10 cellular contexts compared by ENCODE assay signal in genomic region chr12:6332459-6332858, GRCh38. TPM values are rescaled to one million over a fixed set of nuclear protein-coding genes. Genes with fewer than 3 reads are reported as not detected.
DNase-seq lines count a peak whose midpoint lies in the region; ATAC-seq and TF ChIP-seq lines count a peak whose summit lies in the region.
"Had no signal": no experiment of that assay in that cellular context is flagged by ENCODE, and none has a peak within 500 bp of the region (broad histone marks: within the 10 kb centered on the region; RNA-seq: fewer than 3 reads in every experiment).

No MANE protein-coding gene starts in this region.

- intact Hi-C loops in transverse colon (cut with DNase I; ENCODE audit: low total_unique reads), result loop anchor here (10.0 kb wide), 1 partner anchor 222 kb away; the partner anchor contains the start of gene IFFO1

- peak overlapping the region; percentile 76 for H3K27ac Mint-ChIP-seq in activated T-cell treated with anti-CD3 and anti-CD28 coated beads, Interleukin-2, amount 50 U/mL, for 72 hours
- H3K27ac Mint-ChIP-seq in activated naive CD8-positive, alpha-beta T cell treated with anti-CD3 and anti-CD28 coated beads for 36 hours, result peak overlapping the region; percentile 76
- no peak overlapping the region for H3K27ac Mint-ChIP-seq in stimulated activated effector memory CD8-positive, alpha-beta T cell treated with anti-CD3 and anti-CD28 coated beads, Interleukin-12 subunit alpha, Interleukin-12 subunit beta, amount 100 ng/mL, for 72 hours

- H3K27me3 ChIP-seq in foreskin keratinocyte (no peaks in the 10 kb centered on the region), transverse colon (no peaks in the 10 kb centered on the region)

- H3K9me3 ChIP-seq in transverse colon, result no peaks in the 10 kb centered on the region

- no peak for ATAC-seq in activated T-cell treated with anti-CD3 and anti-CD28 coated beads, Interleukin-2, amount 50 U/mL, for 72 hours (replicated peaks in 1 of 2)
- ATAC-seq in foreskin keratinocyte (peak; percentile 36), HG02938 (IDR thresholded peaks at IDR 0.05; ENCODE audit: unreplicated experiment) (no peak)
- ATAC-seq in stimulated activated effector memory CD8-positive, alpha-beta T cell treated with anti-CD3 and anti-CD28 coated beads, Interleukin-12 subunit alpha, Interleukin-12 subunit beta, amount 100 ng/mL, for 72 hours, result no peak

- in situ Hi-C loops in transverse colon (cut with MboI; ENCODE audit: low pct_ligation_motif_present in 1 of 4, low pct_unique_long_range_greater_than_20kb in 1 of 4, low sequenced_read_pairs in 3 of 4), result loop anchor here in 3 of 4 donors (10.0 to 25.0 kb wide), 3 partner anchors 122 to 205 kb away; partner anchors contain the start of genes TAPBPL (in 3 of the 3), VAMP1 (in 2 of the 3) and GAPDH (in 1 of the 3)

- H3K4me1 Mint-ChIP-seq in activated T-cell treated with anti-CD3 and anti-CD28 coated beads, Interleukin-2, amount 50 U/mL, for 72 hours (ENCODE audit: low read depth), result peaks cover 8% of the 10 kb centered on the region
- H3K4me1 Mint-ChIP-seq in activated naive CD8-positive, alpha-beta T cell treated with anti-CD3 and anti-CD28 coated beads for 36 hours, result peaks cover 55% of the 10 kb centered on the region
- peaks cover 6% of the 10 kb centered on the region for H3K4me1 Mint-ChIP-seq in stimulated activated effector memory CD8-positive, alpha-beta T cell treated with anti-CD3 and anti-CD28 coated beads, Interleukin-12 subunit alpha, Interleukin-12 subunit beta, amount 100 ng/mL, for 72 hours

- no peak for TF ChIP-seq CTCF in foreskin keratinocyte (conservative IDR thresholded peaks at IDR 0.05)
- TF ChIP-seq CTCF in transverse colon (IDR thresholded peaks at IDR 0.05), result no peak

- H3K36me3 ChIP-seq in transverse colon, result peaks cover 0 to 56% (median 22%) of the 10 kb centered on the region in 4 donors

- DNase-seq in activated T-cell treated with anti-CD3 and anti-CD28 coated beads, Interleukin-2, amount 50 U/mL, for 72 hours, result no peak
- DNase-seq in activated T-cell treated with anti-CD3 and anti-CD28 coated beads, Interleukin-2, amount 50 U/mL, for 48 hours, result no peak
- no peak for DNase-seq in activated naive CD8-positive, alpha-beta T cell treated with anti-CD3 and anti-CD28 coated beads for 36 hours
- peak; percentile 93 to 97 for DNase-seq in foreskin keratinocyte
- DNase-seq in transverse colon, result no peak
- DNase-seq in stimulated activated effector memory CD8-positive, alpha-beta T cell treated with anti-CD3 and anti-CD28 coated beads, Interleukin-12 subunit alpha, Interleukin-12 subunit beta, amount 100 ng/mL, for 72 hours (ENCODE audit: low spot score in 2 of 2), result no peak
- DNase-seq in cortex of kidney (lab: John Stamatoyannopoulos, UW), result no peak
- DNase-seq: NCI-H1105 had no signal

- TF ChIP-seq POLR2A in transverse colon (IDR thresholded peaks at IDR 0.05), result no peak

- WGBS in transverse colon (ENCODE audit: low coverage in 1 of 2), 2 donors, result 40 to 43% methylated on average over 3 to 4 of the region's 4 CpGs

- no peaks in the 10 kb centered on the region for H3K27me3 Mint-ChIP-seq in activated T-cell treated with anti-CD3 and anti-CD28 coated beads, Interleukin-2, amount 50 U/mL, for 72 hours (ENCODE audit: low read depth)
- no peaks in the 10 kb centered on the region for H3K27me3 Mint-ChIP-seq in activated naive CD8-positive, alpha-beta T cell treated with anti-CD3 and anti-CD28 coated beads for 36 hours

- no peak overlapping the region for H3K4me3 ChIP-seq in transverse colon

- TF ChIP-seq EP300 in transverse colon (IDR thresholded peaks at IDR 0.05; ENCODE audit: low read depth), result no peak

- peak overlapping the region; percentile 71 to 75 for H3K4me3 Mint-ChIP-seq in activated T-cell treated with anti-CD3 and anti-CD28 coated beads, Interleukin-2, amount 50 U/mL, for 72 hours
- H3K4me3 Mint-ChIP-seq in activated naive CD8-positive, alpha-beta T cell treated with anti-CD3 and anti-CD28 coated beads for 36 hours, result peak overlapping the region; percentile 59
- no peak overlapping the region for H3K4me3 Mint-ChIP-seq in stimulated activated effector memory CD8-positive, alpha-beta T cell treated with anti-CD3 and anti-CD28 coated beads, Interleukin-12 subunit alpha, Interleukin-12 subunit beta, amount 100 ng/mL, for 72 hours

- H3K4me1 ChIP-seq in foreskin keratinocyte, result peaks cover 40% of the 10 kb centered on the region
- peaks cover 29 to 75% (median 61%) of the 10 kb centered on the region in 4 donors for H3K4me1 ChIP-seq in transverse colon

- H3K36me3 Mint-ChIP-seq in activated T-cell treated with anti-CD3 and anti-CD28 coated beads, Interleukin-2, amount 50 U/mL, for 72 hours (ENCODE audit: insufficient read depth in 2 of 2), result peaks cover 15 to 25% of the 10 kb centered on the region in 2 donors
- H3K36me3 Mint-ChIP-seq in activated naive CD8-positive, alpha-beta T cell treated with anti-CD3 and anti-CD28 coated beads for 36 hours, result peaks cover 42% of the 10 kb centered on the region
- peaks cover 82% of the 10 kb centered on the region for H3K36me3 Mint-ChIP-seq in stimulated activated effector memory CD8-positive, alpha-beta T cell treated with anti-CD3 and anti-CD28 coated beads, Interleukin-12 subunit alpha, Interleukin-12 subunit beta, amount 100 ng/mL, for 72 hours

- H3K27ac ChIP-seq in foreskin keratinocyte (no peak overlapping the region), transverse colon (peak overlapping the region; percentile 94 to 99 (median 98))

- H3K9me3 Mint-ChIP-seq in activated T-cell treated with anti-CD3 and anti-CD28 coated beads, Interleukin-2, amount 50 U/mL, for 72 hours, result no peaks in the 10 kb centered on the region
- H3K9me3 Mint-ChIP-seq in activated naive CD8-positive, alpha-beta T cell treated with anti-CD3 and anti-CD28 coated beads for 36 hours, result no peaks in the 10 kb centered on the region
- no peaks in the 10 kb centered on the region for H3K9me3 Mint-ChIP-seq in stimulated activated effector memory CD8-positive, alpha-beta T cell treated with anti-CD3 and anti-CD28 coated beads, Interleukin-12 subunit alpha, Interleukin-12 subunit beta, amount 100 ng/mL, for 72 hours

RNA-seq across cellular contexts. Expression of gene TNFRSF1A, which starts 9.4 kb away (rescaled TPM):
- 10 to 100 TPM; 48.4 to 52.1 TPM for total RNA-seq in activated T-cell treated with anti-CD3 and anti-CD28 coated beads, Interleukin-2, amount 50 U/mL, for 72 hours
- total RNA-seq in activated naive CD8-positive, alpha-beta T cell treated with anti-CD3 and anti-CD28 coated beads for 36 hours, result 10 to 100 TPM; 44.8 to 49.1 TPM
- total RNA-seq in foreskin keratinocyte (125 and 135 TPM in 2 replicates), transverse colon (100 to 1,000 TPM; 229 to 317 (median 258) TPM)
- polyA plus RNA-seq in foreskin keratinocyte, result 113 TPM in 2 replicates

RNA-seq across cellular contexts. Expression of gene PLEKHG6, which starts 22.0 kb away (rescaled TPM):
- not detected for total RNA-seq in activated T-cell treated with anti-CD3 and anti-CD28 coated beads, Interleukin-2, amount 50 U/mL, for 72 hours
- under 1 TPM; 0.10 to 0.52 TPM for total RNA-seq in activated naive CD8-positive, alpha-beta T cell treated with anti-CD3 and anti-CD28 coated beads for 36 hours
- 3.3 and 4.5 TPM in 2 replicates for total RNA-seq in foreskin keratinocyte
- 3.5 and 3.6 TPM in 2 replicates for polyA plus RNA-seq in foreskin keratinocyte
- total RNA-seq in transverse colon, result 100 to 1,000 TPM; 142 to 373 (median 198) TPM
- polyA plus RNA-seq: BJ had no signal

RNA-seq across cellular contexts. Expression of gene SCNN1A, which starts 42.9 kb away (rescaled TPM):
- under 1 TPM; 0.29 to 0.67 TPM for total RNA-seq in activated T-cell treated with anti-CD3 and anti-CD28 coated beads, Interleukin-2, amount 50 U/mL, for 72 hours
- 1 to 10 TPM; 2.7 to 3.7 TPM for total RNA-seq in activated naive CD8-positive, alpha-beta T cell treated with anti-CD3 and anti-CD28 coated beads for 36 hours
- total RNA-seq in foreskin keratinocyte (1.1 and 3.2 TPM in 2 replicates), transverse colon (100 to 1,000 TPM; 151 to 757 (median 502) TPM)
- 1.2 and 3.2 TPM in 2 replicates for polyA plus RNA-seq in foreskin keratinocyte

RNA-seq across cellular contexts. Expression of gene LTBR, which starts 51.5 kb away (rescaled TPM):
- total RNA-seq in activated T-cell treated with anti-CD3 and anti-CD28 coated beads, Interleukin-2, amount 50 U/mL, for 72 hours, result 1 to 10 TPM; 1.3 to 1.9 TPM
- 1 to 10 TPM; 1.1 to 1.5 TPM for total RNA-seq in activated naive CD8-positive, alpha-beta T cell treated with anti-CD3 and anti-CD28 coated beads for 36 hours
- 112 and 121 TPM in 2 replicates for total RNA-seq in foreskin keratinocyte
- 119 and 138 TPM in 2 replicates for polyA plus RNA-seq in foreskin keratinocyte
- 100 to 1,000 TPM; 148 to 367 (median 208) TPM for total RNA-seq in transverse colon

Comparison
In these comparisons a context has a peak if more than half of its experiments do, and no peak if none do; other contexts are left out.
1. DNase-seq: peak in foreskin keratinocyte (2 of 2); none in activated T-cell treated with anti-CD3 and anti-CD28 coated beads, Interleukin-2, amount 50 U/mL, for 72 hours (0 of 2), activated T-cell treated with anti-CD3 and anti-CD28 coated beads, Interleukin-2, amount 50 U/mL, for 48 hours (0 of 2), activated naive CD8-positive, alpha-beta T cell treated with anti-CD3 and anti-CD28 coated beads for 36 hours (single experiment), transverse colon (single experiment), stimulated activated effector memory CD8-positive, alpha-beta T cell treated with anti-CD3 and anti-CD28 coated beads, Interleukin-12 subunit alpha, Interleukin-12 subunit beta, amount 100 ng/mL, for 72 hours (0 of 2) and cortex of kidney (single experiment).
2. RNA of gene PLEKHG6, which starts 22.0 kb away (total RNA-seq): 142 to 373 TPM in transverse colon; 3.3 to 4.5 TPM in foreskin keratinocyte, 0.10 to 0.52 TPM in activated naive CD8-positive, alpha-beta T cell treated with anti-CD3 and anti-CD28 coated beads for 36 hours and not detected in activated T-cell treated with anti-CD3 and anti-CD28 coated beads, Interleukin-2, amount 50 U/mL, for 72 hours; every median in the first group is over 10 times any median in the second.
3. RNA of gene SCNN1A, which starts 42.9 kb away (total RNA-seq): 151 to 757 TPM in transverse colon; 2.7 to 3.7 TPM in activated naive CD8-positive, alpha-beta T cell treated with anti-CD3 and anti-CD28 coated beads for 36 hours, 1.1 to 3.2 TPM in foreskin keratinocyte and 0.29 to 0.67 TPM in activated T-cell treated with anti-CD3 and anti-CD28 coated beads, Interleukin-2, amount 50 U/mL, for 72 hours; every median in the first group is over 10 times any median in the second.